ENCODE assay signal across 8 cellular contexts in the genomic region with DNA sequence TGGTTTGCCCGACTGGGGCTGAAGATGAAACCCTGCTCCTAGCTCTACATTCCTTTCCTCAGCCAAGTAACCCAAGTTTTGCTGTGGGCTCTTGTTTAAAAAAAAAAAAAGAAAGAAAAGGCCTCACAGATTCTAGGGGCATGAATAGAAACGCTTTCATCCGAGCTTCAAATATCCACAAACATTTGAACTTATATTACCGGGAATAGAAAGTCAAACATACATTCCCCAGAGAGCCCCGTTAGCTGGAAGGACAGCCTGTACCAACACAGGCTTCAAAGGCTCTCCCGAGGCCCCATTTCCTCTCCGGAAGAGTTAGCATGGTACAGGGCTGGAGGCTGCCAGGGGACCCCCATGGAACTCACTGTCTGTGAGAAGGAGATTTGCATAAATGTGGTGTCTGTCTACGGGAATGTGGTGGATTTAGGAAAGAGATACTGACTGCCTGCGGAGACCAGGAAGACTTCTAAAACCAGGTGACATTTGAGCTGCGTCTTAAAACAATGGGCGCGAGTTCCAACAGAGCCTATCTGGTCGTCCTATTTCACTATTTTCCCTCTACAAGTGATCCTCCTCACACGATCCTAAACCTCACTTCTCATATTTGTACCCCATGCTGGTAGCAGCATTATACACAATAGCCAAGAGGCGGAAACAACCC. TPM values are rescaled to one million over a fixed set of nuclear protein-coding genes. Genes with fewer than 3 reads are reported as not detected.
DNase-seq lines count a peak whose midpoint lies in the region; ATAC-seq and TF ChIP-seq lines count a peak whose summit lies in the region.

No MANE protein-coding gene starts in this region.

- no peaks in the 10 kb centered on the region for H3K9me3 ChIP-seq in aorta (ENCODE audit: control insufficient read depth, low read length)

- no peaks in the 10 kb centered on the region for H3K4me1 ChIP-seq in aorta (ENCODE audit: control insufficient read depth in 1 of 2, insufficient read depth in 2 of 2, low read length in 2 of 2)

- H3K27me3 Mint-ChIP-seq in activated naive CD4-positive, alpha-beta T cell treated with anti-CD3 and anti-CD28 coated beads, Interleukin-2, amount 50 U/mL, for 24 hours: peaks cover 35% of the 10 kb centered on the region
- peaks cover 36% of the 10 kb centered on the region for H3K27me3 Mint-ChIP-seq in mesothelial cell of epicardium (ENCODE audit: low read depth)

- 52 to 53% methylated on average over 15 of the region's 15 CpGs for WGBS in aorta, 2 donors

- intact Hi-C loops in dorsolateral prefrontal cortex (cut with DNase I) (loop anchor here in 1 of 2 donors (5.0 kb wide), 1 partner anchor 84 kb away; no protein-coding TSS in a partner anchor), aorta (cut with DNase I) (loop anchor here in 1 of 2 donors (2.0 kb wide), 1 partner anchor 22 kb away; the partner anchor contains the start of gene WDR35)

- H3K9me3 Mint-ChIP-seq in activated naive CD4-positive, alpha-beta T cell treated with anti-CD3 and anti-CD28 coated beads, Interleukin-2, amount 50 U/mL, for 24 hours: no peaks in the 10 kb centered on the region
- H3K9me3 Mint-ChIP-seq in mesothelial cell of epicardium: peaks cover 7% of the 10 kb centered on the region

- peaks cover 5% of the 10 kb centered on the region for H3K4me1 Mint-ChIP-seq in activated naive CD4-positive, alpha-beta T cell treated with anti-CD3 and anti-CD28 coated beads, Interleukin-2, amount 50 U/mL, for 24 hours
- H3K4me1 Mint-ChIP-seq in mesothelial cell of epicardium: peaks cover 11% of the 10 kb centered on the region

- H3K4me3 Mint-ChIP-seq in activated naive CD4-positive, alpha-beta T cell treated with anti-CD3 and anti-CD28 coated beads, Interleukin-2, amount 50 U/mL, for 24 hours: peak overlapping the region; percentile 75
- H3K4me3 Mint-ChIP-seq in mesothelial cell of epicardium: peak overlapping the region; percentile 73

- H3K36me3 ChIP-seq in aorta (ENCODE audit: control insufficient read depth in 1 of 2, insufficient read depth in 2 of 2, low read length in 1 of 2): no peaks in the 10 kb centered on the region

- no peak for ATAC-seq in aorta (ENCODE audit: low FRiP score)
- no peak for ATAC-seq in GM18907 (IDR thresholded peaks at IDR 0.05; ENCODE audit: unreplicated experiment)
- ATAC-seq in HG02981 (IDR thresholded peaks at IDR 0.05; ENCODE audit: unreplicated experiment): no peak

- no peak for TF ChIP-seq CTCF in dorsolateral prefrontal cortex (IDR thresholded peaks at IDR 0.05 in 54 of 56, conservative IDR thresholded peaks at IDR 0.05 in 2 of 56; ENCODE audit: low read depth in 1 of 56, partially characterized antibody in 56 of 56)
- TF ChIP-seq CTCF in mesothelial cell of epicardium (IDR thresholded peaks at IDR 0.05; ENCODE audit: unreplicated experiment): no peak

- no peak overlapping the region for H3K27ac Mint-ChIP-seq in activated naive CD4-positive, alpha-beta T cell treated with anti-CD3 and anti-CD28 coated beads, Interleukin-2, amount 50 U/mL, for 24 hours
- peak overlapping the region; percentile 61 for H3K27ac Mint-ChIP-seq in mesothelial cell of epicardium

- H3K27me3 ChIP-seq in dorsolateral prefrontal cortex (peaks cover 0 to 27% (median 7%) of the 10 kb centered on the region in 45 donors), aorta (ENCODE audit: control insufficient read depth in 1 of 2, insufficient read depth in 2 of 2, low read length in 1 of 2) (no peaks in the 10 kb centered on the region)

- no peak for DNase-seq in activated naive CD4-positive, alpha-beta T cell (lab: John Stamatoyannopoulos, UW)
- DNase-seq in dorsolateral prefrontal cortex: no peak
- no peak for DNase-seq in mesothelial cell of epicardium (ENCODE audit: low spot score in 2 of 2, unreplicated experiment in 2 of 2)
- DNase-seq in aorta: no peak
- DNase-seq in SIG-M5 (lab: John Stamatoyannopoulos, UW): no peak

- peak overlapping the region in 33 of 59 donors; percentile 6 to 83 (median 51) for H3K27ac ChIP-seq in dorsolateral prefrontal cortex
- peak overlapping the region in 1 of 2 donors; percentile 25 for H3K27ac ChIP-seq in aorta (ENCODE audit: low read depth in 1 of 2, low read length in 2 of 2)

- peaks cover 2% of the 10 kb centered on the region for H3K36me3 Mint-ChIP-seq in activated naive CD4-positive, alpha-beta T cell treated with anti-CD3 and anti-CD28 coated beads, Interleukin-2, amount 50 U/mL, for 24 hours
- H3K36me3 Mint-ChIP-seq in mesothelial cell of epicardium: no peaks in the 10 kb centered on the region

- H3K4me3 ChIP-seq in dorsolateral prefrontal cortex (peak overlapping the region; percentile 35 to 76 (median 59)), aorta (ENCODE audit: low read length in 2 of 2) (peak overlapping the region; percentile 15 to 56)

RNA-seq across cellular contexts. Expression of gene MATN3, which starts 0.7 kb away (rescaled TPM):
- total RNA-seq in dorsolateral prefrontal cortex: 1 to 10 TPM in 115 of 120 experiments, under 1 TPM in 5; 0.34 to 9.2 (median 2.8) TPM
- 1.6 to 2.7 TPM (median 2.1 TPM) in 3 replicates for total RNA-seq in mesothelial cell of epicardium
- total RNA-seq in aorta: 1 to 10 TPM; 1.6 to 1.8 TPM
- 1 to 10 TPM in 1 of 2 donors, under 1 TPM in 1; 0.13 to 1.9 TPM for polyA plus RNA-seq in aorta

RNA-seq across cellular contexts. Expression of gene WDR35, which starts 23.3 kb away (rescaled TPM):
- total RNA-seq in dorsolateral prefrontal cortex (10 to 100 TPM in 111 of 120 experiments, 1 to 10 TPM in 9; 7.1 to 18.1 (median 12.9) TPM), mesothelial cell of epicardium (12.7 to 13.5 TPM (median 13.2 TPM) in 3 replicates), aorta (1 to 10 TPM; 7.5 to 9.8 TPM)
- 1 to 10 TPM; 1.9 to 5.9 TPM for polyA plus RNA-seq in aorta

RNA-seq across cellular contexts. Expression of gene LAPTM4A, which starts 38.2 kb away (rescaled TPM):
- total RNA-seq in dorsolateral prefrontal cortex (100 to 1,000 TPM in 2 of 120 experiments, 10 to 100 TPM in 118; 41.8 to 105 (median 65.3) TPM), mesothelial cell of epicardium (211 to 217 TPM (median 216 TPM) in 3 replicates), aorta (100 to 1,000 TPM; 211 to 241 TPM)
- 100 to 1,000 TPM; 252 to 327 TPM for polyA plus RNA-seq in aorta
